ENCODE assay signal across 1 cellular context in the genomic region with DNA sequence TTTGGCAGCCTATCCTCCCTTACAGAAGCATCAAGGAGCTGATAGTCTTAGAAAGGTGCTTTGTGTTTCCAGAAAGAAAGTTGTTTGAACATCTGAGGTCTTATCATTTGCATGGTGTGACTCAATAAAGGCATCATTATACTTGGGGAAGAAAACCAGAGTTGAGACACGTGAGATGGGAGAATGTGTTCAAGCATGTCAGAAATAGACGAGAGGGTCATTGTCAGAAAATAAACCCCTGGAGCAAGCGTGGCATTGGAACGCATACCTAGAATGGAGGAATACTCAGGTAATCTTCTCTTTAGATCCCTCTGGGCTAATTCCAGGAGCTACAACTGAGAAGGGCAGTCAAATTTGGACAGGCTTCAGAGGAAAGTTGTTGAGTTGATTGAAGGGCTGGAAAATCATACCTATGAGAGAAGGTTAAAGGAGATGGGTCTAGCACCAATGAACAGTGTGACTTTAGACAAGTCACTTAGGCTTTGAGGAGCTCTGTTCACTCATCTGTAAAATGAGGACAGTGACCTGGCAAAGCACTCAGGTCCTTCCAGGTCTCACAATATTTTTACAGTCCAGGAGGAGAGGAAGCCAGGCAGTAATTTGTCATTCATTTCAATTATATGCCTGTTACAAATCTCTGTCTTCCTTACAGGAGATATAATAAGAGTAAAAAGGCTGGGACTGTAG.
TF ChIP-seq lines count a peak whose summit lies in the region.

No MANE protein-coding gene starts in this region.

TF ChIP-seq in SK-N-SH, 30 proteins besides CTCF, POLR2A, EP300 and RAD21 (continued from another document):
- TF ChIP-seq, protein P1, sequence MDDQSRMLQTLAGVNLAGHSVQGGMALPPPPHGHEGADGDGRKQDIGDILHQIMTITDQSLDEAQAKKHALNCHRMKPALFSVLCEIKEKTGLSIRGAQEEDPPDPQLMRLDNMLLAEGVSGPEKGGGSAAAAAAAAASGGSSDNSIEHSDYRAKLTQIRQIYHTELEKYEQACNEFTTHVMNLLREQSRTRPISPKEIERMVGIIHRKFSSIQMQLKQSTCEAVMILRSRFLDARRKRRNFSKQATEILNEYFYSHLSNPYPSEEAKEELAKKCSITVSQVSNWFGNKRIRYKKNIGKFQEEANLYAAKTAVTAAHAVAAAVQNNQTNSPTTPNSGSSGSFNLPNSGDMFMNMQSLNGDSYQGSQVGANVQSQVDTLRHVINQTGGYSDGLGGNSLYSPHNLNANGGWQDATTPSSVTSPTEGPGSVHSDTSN (IDR thresholded peaks at IDR 0.05) = no peak
- TF ChIP-seq GATA2 (CRISPR knock-in tag; IDR thresholded peaks at IDR 0.05) (no peak), SMC3 (IDR thresholded peaks at IDR 0.05; ENCODE audit: low read depth, low read length) (no peak), NFIC (IDR thresholded peaks at IDR 0.05; ENCODE audit: borderline replicate concordance) (no peak), NRF1 (IDR thresholded peaks at IDR 0.05; ENCODE audit: low read depth, low read length) (no peak), USF1 (IDR thresholded peaks at IDR 0.05; ENCODE audit: borderline replicate concordance, low read depth) (no peak), USF2 (IDR thresholded peaks at IDR 0.05; ENCODE audit: borderline replicate concordance, low read depth, low read length) (no peak), RCOR1 (IDR thresholded peaks at IDR 0.05; ENCODE audit: low read length) (no peak), GABPA (IDR thresholded peaks at IDR 0.05; ENCODE audit: low read depth) (no peak), FOXM1 (IDR thresholded peaks at IDR 0.05; ENCODE audit: low read depth) (no peak)
